ENCODE assay signal across 13 cellular contexts in the genomic region with DNA sequence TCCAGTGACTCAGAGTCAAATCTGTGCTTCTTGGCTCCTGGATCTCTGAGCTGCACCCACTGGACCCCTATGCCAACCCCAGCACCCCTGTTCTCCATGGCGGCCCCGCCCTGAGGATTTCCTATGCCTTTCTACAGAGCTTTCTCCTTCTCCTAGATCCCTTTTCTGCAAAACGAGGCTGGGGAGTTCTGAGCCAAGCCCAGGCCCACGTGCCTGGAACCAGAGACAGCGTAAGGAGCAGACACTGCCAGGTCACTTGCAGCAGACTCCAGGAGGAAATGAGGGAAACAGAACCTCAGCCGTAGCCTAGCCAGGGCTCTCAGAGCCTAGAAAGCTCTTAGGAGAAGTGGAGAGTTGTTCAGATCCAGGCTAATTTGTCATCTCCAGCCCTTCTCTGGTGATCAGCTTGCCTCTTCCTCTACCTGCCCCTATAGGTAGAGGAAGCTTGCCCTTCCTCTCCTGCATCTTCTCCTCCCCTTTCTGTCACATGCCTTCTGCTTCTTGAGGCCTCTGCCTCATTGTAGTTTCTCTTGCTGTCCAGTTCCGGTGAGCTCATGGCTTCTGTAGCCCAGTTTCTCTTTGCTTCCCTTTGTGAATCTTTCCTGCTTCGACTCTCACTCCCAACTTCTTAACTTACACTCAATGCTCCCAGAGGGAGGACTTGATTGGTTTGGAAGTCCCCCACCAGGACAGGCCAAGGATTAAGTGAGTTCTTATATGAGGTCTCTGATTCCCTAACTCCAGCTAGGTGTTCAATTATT.
A peak's percentile ranks its signal among the peaks of the same experiment; 100 is the strongest.
DNase-seq lines count a peak whose midpoint lies in the region; ATAC-seq and TF ChIP-seq lines count a peak whose summit lies in the region.
"Had no signal": no experiment of that assay in that cellular context is flagged by ENCODE, and none has a peak within 500 bp of the region (broad histone marks: within the 10 kb centered on the region; RNA-seq: fewer than 3 reads in every experiment).

No MANE protein-coding gene starts in this region.

- H3K4me3 ChIP-seq in H7 (ENCODE audit: insufficient read depth, low read depth, low read length) (no peak overlapping the region), left lung (no peak overlapping the region), sigmoid colon (no peak overlapping the region)
- H3K4me3 ChIP-seq: body of pancreas had no signal

- H3K9me3 Mint-ChIP-seq in chondrocyte (ENCODE audit: low read depth): no peaks in the 10 kb centered on the region
- H3K9me3 Mint-ChIP-seq in natural killer cell treated with Interleukin-12 subunit alpha and Interleukin-12 subunit beta and Interleukin-15 and Interleukin-18, amount 100 ng/mL, for 72 hours: no peaks in the 10 kb centered on the region
- H3K9me3 Mint-ChIP-seq: T-helper 1 cell treated with Interleukin-12 subunit alpha and Interleukin-12 subunit beta and Interleukin-4 antibody, amounts not matched to agents 30 μg/mL and 1 μg/mL, for 36 hours had no signal

- H3K27ac Mint-ChIP-seq in chondrocyte (ENCODE audit: unreplicated experiment): no peak overlapping the region
- H3K27ac Mint-ChIP-seq in natural killer cell treated with Interleukin-12 subunit alpha and Interleukin-12 subunit beta and Interleukin-15 and Interleukin-18, amount 100 ng/mL, for 72 hours: no peak overlapping the region
- H3K27ac Mint-ChIP-seq: T-helper 1 cell treated with Interleukin-12 subunit alpha and Interleukin-12 subunit beta and Interleukin-4 antibody, amounts not matched to agents 30 μg/mL and 1 μg/mL, for 36 hours had no signal

- peaks cover 3% of the 10 kb centered on the region for H3K27me3 Mint-ChIP-seq in chondrocyte (ENCODE audit: low read depth)
- H3K27me3 Mint-ChIP-seq in natural killer cell treated with Interleukin-12 subunit alpha and Interleukin-12 subunit beta and Interleukin-15 and Interleukin-18, amount 100 ng/mL, for 72 hours: peaks cover 6 to 10% of the 10 kb centered on the region in 2 donors

- no peaks in the 10 kb centered on the region for H3K36me3 ChIP-seq in H7 (replicated peaks; ENCODE audit: control insufficient read depth, insufficient read depth, low read length)
- H3K36me3 ChIP-seq in left lung: no peaks in the 10 kb centered on the region
- H3K36me3 ChIP-seq in sigmoid colon: no peaks in the 10 kb centered on the region
- H3K36me3 ChIP-seq: neutrophil had no signal

- ATAC-seq in left lung: peak; percentile 43
- no peak for ATAC-seq in natural killer cell treated with Interleukin-12 subunit alpha and Interleukin-12 subunit beta and Interleukin-15 and Interleukin-18, amount 100 ng/mL, for 72 hours
- ATAC-seq: body of pancreas had no signal

- intact Hi-C loops in left lung (cut with DNase I) (no loop called here), sigmoid colon (cut with DNase I) (no loop called here)

- H3K4me3 Mint-ChIP-seq in chondrocyte (ENCODE audit: unreplicated experiment): no peak overlapping the region
- no peak overlapping the region for H3K4me3 Mint-ChIP-seq in natural killer cell treated with Interleukin-12 subunit alpha and Interleukin-12 subunit beta and Interleukin-15 and Interleukin-18, amount 100 ng/mL, for 72 hours
- H3K4me3 Mint-ChIP-seq: T-helper 1 cell treated with Interleukin-12 subunit alpha and Interleukin-12 subunit beta and Interleukin-4 antibody, amounts not matched to agents 30 μg/mL and 1 μg/mL, for 36 hours had no signal

- H3K27ac ChIP-seq in left lung (no peak overlapping the region), sigmoid colon (peak overlapping the region; percentile 6 to 64 (median 50))
- H3K27ac ChIP-seq: body of pancreas, neutrophil had no signal

- no peaks in the 10 kb centered on the region for H3K36me3 Mint-ChIP-seq in chondrocyte (ENCODE audit: low read depth)
- no peaks in the 10 kb centered on the region for H3K36me3 Mint-ChIP-seq in natural killer cell treated with Interleukin-12 subunit alpha and Interleukin-12 subunit beta and Interleukin-15 and Interleukin-18, amount 100 ng/mL, for 72 hours

- TF ChIP-seq EP300 in sigmoid colon (IDR thresholded peaks at IDR 0.05): no peak

- H3K9me3 ChIP-seq in left lung (no peaks in the 10 kb centered on the region), sigmoid colon (no peaks in the 10 kb centered on the region)
- H3K9me3 ChIP-seq: body of pancreas, neutrophil had no signal

- H3K4me1 ChIP-seq in left lung (peaks cover 4 to 5% of the 10 kb centered on the region in 2 donors), sigmoid colon (peaks cover 0 to 18% (median 11%) of the 10 kb centered on the region in 4 donors)

- peak; percentile 9 for DNase-seq in H7
- peak; percentile 52 for DNase-seq in chondrocyte (ENCODE audit: low spot score)
- no peak for DNase-seq in left lung
- DNase-seq in sigmoid colon: peak; percentile 91
- no peak for DNase-seq in foreskin melanocyte
- DNase-seq in NOMO-1 (lab: John Stamatoyannopoulos, UW; ENCODE audit: unreplicated experiment in 2 of 2): no peak
- no peak for DNase-seq in natural killer cell treated with Interleukin-12 subunit alpha and Interleukin-12 subunit beta and Interleukin-15 and Interleukin-18, amount 100 ng/mL, for 72 hours (ENCODE audit: low spot score)
- no peak for DNase-seq in epidermal melanocyte (ENCODE audit: insufficient read length, low spot score)
- DNase-seq: activated CD4-positive, alpha-beta T cell treated with anti-CD3 and anti-CD28 coated beads for 1 hour; NCI-H2029 had no signal

- H3K27me3 ChIP-seq in H7 (ENCODE audit: control insufficient read depth, insufficient read depth, low read length) (no peaks in the 10 kb centered on the region; the same call in 1 of the 2 replicates), left lung (no peaks in the 10 kb centered on the region), sigmoid colon (no peaks in the 10 kb centered on the region)
- H3K27me3 ChIP-seq: body of pancreas had no signal

- no peak for TF ChIP-seq POLR2A in sigmoid colon (IDR thresholded peaks at IDR 0.05)

- no peak for TF ChIP-seq CTCF in chondrocyte (IDR thresholded peaks at IDR 0.05)
- no peak for TF ChIP-seq CTCF in left lung (IDR thresholded peaks at IDR 0.05)
- no peak for TF ChIP-seq CTCF in sigmoid colon (IDR thresholded peaks at IDR 0.05)

- WGBS in sigmoid colon, 2 donors: 82% methylated on average over 8 of the region's 8 CpGs

- peaks cover 40% of the 10 kb centered on the region for H3K4me1 Mint-ChIP-seq in chondrocyte (ENCODE audit: low read depth)
- no peaks in the 10 kb centered on the region for H3K4me1 Mint-ChIP-seq in natural killer cell treated with Interleukin-12 subunit alpha and Interleukin-12 subunit beta and Interleukin-15 and Interleukin-18, amount 100 ng/mL, for 72 hours (ENCODE audit: low read depth in 2 of 2)

Comparison
In these comparisons a context has a peak if more than half of its experiments do, and no peak if none do; other contexts are left out.
1. DNase-seq: peak in H7 (single experiment), chondrocyte (single experiment) and sigmoid colon (single experiment); none in left lung (0 of 2), foreskin melanocyte (single experiment), NOMO-1 (0 of 2), natural killer cell treated with Interleukin-12 subunit alpha and Interleukin-12 subunit beta and Interleukin-15 and Interleukin-18, amount 100 ng/mL, for 72 hours (single experiment) and epidermal melanocyte (single experiment).
2. H3K27ac ChIP-seq: peak in sigmoid colon (4 of 4); none in left lung (0 of 2).